In genomic region chr5:114977979-114978573, GRCh38 we compare ENCODE assay signal across 25 cellular contexts.
DNase-seq lines count a peak whose midpoint lies in the region; ATAC-seq and TF ChIP-seq lines count a peak whose summit lies in the region.
"Had no signal": no experiment of that assay in that cellular context is flagged by ENCODE, and none has a peak within 500 bp of the region (broad histone marks: within the 10 kb centered on the region; RNA-seq: fewer than 3 reads in every experiment).

No MANE protein-coding gene starts in this region.

- no peak overlapping the region for H3K27ac ChIP-seq in endodermal cell (ENCODE audit: low read depth, low read length)
- H3K27ac ChIP-seq: body of pancreas, C4-2B, esophagus muscularis mucosa, gastrocnemius medialis had no signal

- intact Hi-C loops in head of caudate nucleus (cut with DNase I), result no loop called here

- H3K27ac Mint-ChIP-seq in endodermal cell, result no peak overlapping the region
- H3K27ac Mint-ChIP-seq: H9; stimulated activated naive CD8-positive, alpha-beta T cell treated with anti-CD3 and anti-CD28 coated beads, Interleukin-15, amount 100 ng/mL, for 72 hours had no signal

- ATAC-seq in GM18519 (IDR thresholded peaks at IDR 0.05; ENCODE audit: low FRiP score, unreplicated experiment) (peak; percentile 95), GM21529 (IDR thresholded peaks at IDR 0.05; ENCODE audit: unreplicated experiment) (peak; percentile 83), HG02973 (IDR thresholded peaks at IDR 0.05; ENCODE audit: unreplicated experiment) (peak; percentile 70), HG03565 (IDR thresholded peaks at IDR 0.05; ENCODE audit: unreplicated experiment) (peak; percentile 94)
- ATAC-seq: body of pancreas; gastrocnemius medialis; stimulated activated naive CD8-positive, alpha-beta T cell treated with anti-CD3 and anti-CD28 coated beads, Interleukin-15, amount 100 ng/mL, for 72 hours had no signal

- H3K27me3 ChIP-seq in endodermal cell (ENCODE audit: control insufficient read depth, insufficient read depth, low read length, poor library complexity, severe bottlenecking), result no peaks in the 10 kb centered on the region
- H3K27me3 ChIP-seq: body of pancreas, esophagus muscularis mucosa, gastrocnemius medialis had no signal

- no peaks in the 10 kb centered on the region for H3K4me1 Mint-ChIP-seq in endodermal cell
- H3K4me1 Mint-ChIP-seq: stimulated activated naive CD8-positive, alpha-beta T cell treated with anti-CD3 and anti-CD28 coated beads, Interleukin-15, amount 100 ng/mL, for 72 hours had no signal

- no peaks in the 10 kb centered on the region for H3K36me3 Mint-ChIP-seq in endodermal cell (ENCODE audit: low read depth)

- no peak for DNase-seq in endodermal cell
- no peak for DNase-seq in stimulated activated CD4-positive, alpha-beta T cell treated with anti-CD3 and anti-CD28 coated beads, Interleukin-4, amount 100 ng/mL, for 4 hours
- no peak for DNase-seq in islet precursor cell
- no peak for DNase-seq in head of caudate nucleus
- DNase-seq: activated CD4-positive, alpha-beta T cell treated with anti-CD3 and anti-CD28 coated beads for 1 hour; activated effector memory CD4-positive, alpha-beta T cell treated with Interleukin-2 at 50 U/mL for 16 hours; body of pancreas; effector memory CD4-positive, alpha-beta T cell; gastrocnemius medialis; H9; IMR-90; kidney glomerular epithelial cell; NCI-H1417; NCI-H524; nucleus accumbens; small intestine; stimulated activated CD4-positive, alpha-beta T cell treated with anti-CD3 and anti-CD28 coated beads, Interleukin-2, amount 100 ng/mL, for 48 hours; stimulated activated naive CD8-positive, alpha-beta T cell treated with anti-CD3 and anti-CD28 coated beads, Interleukin-15, amount 100 ng/mL, for 72 hours; trophoblast cell had no signal

- H3K4me3 ChIP-seq in endodermal cell (ENCODE audit: low read length), result no peak overlapping the region
- H3K4me3 ChIP-seq: body of pancreas, esophagus muscularis mucosa, gastrocnemius medialis had no signal

- no peaks in the 10 kb centered on the region for H3K27me3 Mint-ChIP-seq in endodermal cell (ENCODE audit: insufficient read depth)
- H3K27me3 Mint-ChIP-seq: stimulated activated naive CD8-positive, alpha-beta T cell treated with anti-CD3 and anti-CD28 coated beads, Interleukin-15, amount 100 ng/mL, for 72 hours had no signal

- H3K9me3 Mint-ChIP-seq in endodermal cell, result no peaks in the 10 kb centered on the region
- H3K9me3 Mint-ChIP-seq: H9 had no signal

- H3K9me3 ChIP-seq in endodermal cell (ENCODE audit: control insufficient read depth, low read length), result no peaks in the 10 kb centered on the region
- H3K9me3 ChIP-seq: body of pancreas, esophagus muscularis mucosa, gastrocnemius medialis had no signal

- WGBS in endodermal cell (ENCODE audit: insufficient coverage in 1 of 2, insufficient read length in 1 of 2), 2 experiments, result 83 to 96% methylated on average over 1 to 3 of the region's 4 CpGs

- no peak overlapping the region for H3K9ac ChIP-seq in endodermal cell (ENCODE audit: extremely low read depth, low read length, poor library complexity, severe bottlenecking)

- no peaks in the 10 kb centered on the region for H3K36me3 ChIP-seq in endodermal cell (ENCODE audit: control insufficient read depth, insufficient read depth, low read length)
- H3K36me3 ChIP-seq: esophagus muscularis mucosa, gastrocnemius medialis had no signal

- TF ChIP-seq CTCF in endodermal cell (conservative IDR thresholded peaks at IDR 0.05), result no peak

- H3K4me3 Mint-ChIP-seq in endodermal cell, result no peak overlapping the region
- H3K4me3 Mint-ChIP-seq: H9; stimulated activated naive CD8-positive, alpha-beta T cell treated with anti-CD3 and anti-CD28 coated beads, Interleukin-15, amount 100 ng/mL, for 72 hours had no signal

- H3K4me1 ChIP-seq in endodermal cell (ENCODE audit: control insufficient read depth, insufficient read depth, low read length), result no peaks in the 10 kb centered on the region
- H3K4me1 ChIP-seq: body of pancreas, esophagus muscularis mucosa, gastrocnemius medialis had no signal
